22 cellular contexts compared by ENCODE assay signal in genomic region chr10:126255313-126255712, GRCh38.
"Had no signal": no experiment of that assay in that cellular context is flagged by ENCODE, and none has a peak within 500 bp of the region (broad histone marks: within the 10 kb centered on the region; RNA-seq: fewer than 3 reads in every experiment).

No MANE protein-coding gene starts in this region.

- H3K9me3 ChIP-seq: SK-N-SH had no signal

- DNase-seq: Karpas-422; KG1; MM.1S; NCI-H1092 treated with DMSO at 0.1 percent for 48 hours; NCI-H1436; NCI-H187; NCI-H2029; NCI-H2081 treated with DMSO at 0.1 percent for 48 hours; NCI-H2171; NCI-H345; NCI-H446 treated with DMSO at 0.1 percent for 48 hours; NCI-H510A treated with DMSO at 0.1 percent for 48 hours; NCI-H526; NCI-H82; NK-92 treated with Interleukin-12 subunit alpha and Interleukin-12 subunit beta, amount 100 ng/mL, for 24 hours; PC-3; SHP77; SK-N-SH; SW 1271; T-cell had no signal

- H3K4me2 ChIP-seq: SK-N-SH had no signal

- H3K9ac ChIP-seq: SK-N-SH had no signal

- H3K36me3 Mint-ChIP-seq: T-cell had no signal

- H3K27ac Mint-ChIP-seq: T-cell had no signal

- ATAC-seq: Panc1, PC-3, T-cell had no signal

- H3K4me3 Mint-ChIP-seq: T-cell had no signal

- H3K4me1 Mint-ChIP-seq: T-cell had no signal

- H3K27ac ChIP-seq: RWPE1 had no signal
